Comparison of ENCODE assay signal across 8 cellular contexts in the genomic region with DNA sequence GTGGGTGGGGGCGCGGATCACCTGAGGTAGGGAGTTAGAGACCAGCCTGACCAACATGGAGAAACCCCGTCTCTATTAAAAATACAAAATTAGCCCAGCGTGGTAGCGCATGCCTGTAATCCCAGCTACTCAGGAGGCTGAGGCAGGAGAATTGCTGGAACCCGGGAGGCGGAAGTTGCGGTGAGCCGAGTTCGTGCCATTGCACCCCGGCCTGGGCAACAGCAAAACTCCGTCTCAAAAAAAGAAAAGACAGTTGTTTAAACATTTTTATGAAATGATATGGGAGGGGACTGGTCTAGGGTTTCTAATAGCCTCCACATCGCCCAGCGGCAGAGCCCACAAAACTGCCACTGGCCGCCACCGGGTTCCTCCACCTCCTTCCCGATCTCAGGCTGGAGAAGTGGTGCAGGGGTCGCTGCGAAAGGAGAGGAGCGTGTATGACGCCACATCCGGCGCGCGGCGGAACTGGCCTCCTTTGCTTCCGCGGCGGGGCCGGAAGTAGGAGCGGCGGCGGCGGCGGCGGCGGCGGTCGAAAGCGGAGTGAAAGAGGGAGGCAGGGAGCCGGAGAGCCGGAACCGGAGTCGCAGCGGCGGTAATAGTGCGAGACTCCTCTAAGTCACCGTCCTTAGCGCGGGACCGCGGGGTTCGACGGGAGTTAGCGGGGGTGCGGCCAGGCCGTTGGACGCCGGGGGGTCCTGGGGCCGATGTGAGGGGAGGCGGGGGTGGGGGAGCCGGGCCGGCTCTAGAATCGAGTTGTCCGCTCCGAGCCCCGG. TPM values are rescaled to one million over a fixed set of nuclear protein-coding genes. Genes with fewer than 3 reads are reported as not detected.
DNase-seq lines count a peak whose midpoint lies in the region; ATAC-seq and TF ChIP-seq lines count a peak whose summit lies in the region.

Gene PPP4C (plus strand): TSS at position 492 of the 773 bp plus-strand sequence. CDS start 384 bp downstream, outside the sequence.

- H3K9me3 ChIP-seq in adipocyte (ENCODE audit: control insufficient read depth, low read length) (no peaks in the 10 kb centered on the region), transverse colon (no peaks in the 10 kb centered on the region)

- H3K36me3 ChIP-seq in adipocyte (ENCODE audit: control insufficient read depth, insufficient read depth, low read length, severe bottlenecking) (peaks cover 48% of the 10 kb centered on the region), transverse colon (peaks cover 0 to 20% (median 5%) of the 10 kb centered on the region in 4 donors)

- no peak for TF ChIP-seq EP300 in transverse colon (IDR thresholded peaks at IDR 0.05; ENCODE audit: low read depth)

- H3K9ac ChIP-seq in adipocyte (ENCODE audit: low read length): peak within 1 kb of the TSS; percentile 96

- peaks cover 43% of the 10 kb centered on the region for H3K36me3 Mint-ChIP-seq in HFFc6 (ENCODE audit: low read depth)
- H3K36me3 Mint-ChIP-seq in T-cell: peaks cover 28% of the 10 kb centered on the region

- H3K27me3 ChIP-seq in adipocyte (replicated peaks; ENCODE audit: control insufficient read depth, insufficient read depth, low read length): no peaks in the 10 kb centered on the region
- H3K27me3 ChIP-seq in transverse colon: no peaks in the 10 kb centered on the region

- H3K9me3 Mint-ChIP-seq in HFFc6: no peaks in the 10 kb centered on the region; the same call in 1 of the 2 replicates
- no peaks in the 10 kb centered on the region for H3K9me3 Mint-ChIP-seq in T-cell

- TF ChIP-seq CTCF in HFFc6 (IDR thresholded peaks at IDR 0.05) (peak; percentile 34), transverse colon (IDR thresholded peaks at IDR 0.05) (peak in 2 of 5 experiments; percentile 6 to 17)

- POLR2A ChIA-PET in T-cell (lab: Charles Lee): interaction anchor here (0.6 to 1.4 kb wide), 3 partner anchors 10 to 423 kb away, joined by 3 to 6 read pairs (median 4); partner anchors contain the start of gene ALDOA (in 1 of the 2)

- peak; percentile 91 for DNase-seq in EL
- DNase-seq in HFFc6: peak; percentile 84
- peak; percentile 67 to 90 (median 84) for DNase-seq in NCI-H1417 (lab: John Stamatoyannopoulos, UW)
- peak; percentile 76 to 93 (median 88) for DNase-seq in T-cell
- peak; percentile 97 for DNase-seq in adipocyte (ENCODE audit: low read depth)
- DNase-seq in cardiac septum (ENCODE audit: low spot score): peak; percentile 96
- DNase-seq in posterior cingulate gyrus: peak; percentile 84 to 98 (median 92)
- DNase-seq in transverse colon: peak; percentile 95

- peak within 1 kb of the TSS; percentile 83 for H3K27ac Mint-ChIP-seq in HFFc6
- H3K27ac Mint-ChIP-seq in T-cell: peak within 1 kb of the TSS; percentile 91 to 92

- H3K4me1 ChIP-seq in adipocyte (ENCODE audit: control insufficient read depth, insufficient read depth, low read length): peaks cover 31% of the 10 kb centered on the region
- H3K4me1 ChIP-seq in transverse colon: peaks cover 15 to 35% (median 24%) of the 10 kb centered on the region in 4 donors

- peak within 1 kb of the TSS; percentile 91 to 95 (median 92) for H3K27ac ChIP-seq in transverse colon

- H3K4me3 Mint-ChIP-seq in HFFc6 (peak within 1 kb of the TSS; percentile 98), T-cell (peak within 1 kb of the TSS; percentile 90 to 96 (median 93))

- in situ Hi-C loops in transverse colon (cut with MboI; ENCODE audit: low pct_ligation_motif_present in 1 of 4, low pct_unique_long_range_greater_than_20kb in 1 of 4, low sequenced_read_pairs in 3 of 4): loop anchor here in 2 of 4 donors (25.0 kb wide), 2 partner anchors 337 to 562 kb away; partner anchors contain the start of gene ZNF771 (in 2 of the 2)

- H3K27me3 Mint-ChIP-seq in HFFc6 (ENCODE audit: insufficient read depth) (peaks cover 10% of the 10 kb centered on the region), T-cell (no peaks in the 10 kb centered on the region)

- WGBS in transverse colon (ENCODE audit: low coverage in 1 of 2), 2 donors: 0 to 1% methylated on average over 4 to 49 of the region's 67 CpGs

- peak; percentile 95 for TF ChIP-seq POLR2A in transverse colon (IDR thresholded peaks at IDR 0.05)

- H3K4me3 ChIP-seq in adipocyte (ENCODE audit: low read length) (peak within 1 kb of the TSS; percentile 96), transverse colon (peak within 1 kb of the TSS; percentile 87 to 98 (median 92))

- peak; percentile 86 to 95 (median 92) for ATAC-seq in T-cell (replicated peaks in 1 of 4)

- H3K4me1 Mint-ChIP-seq in HFFc6 (ENCODE audit: low read depth) (peaks cover 27% of the 10 kb centered on the region), T-cell (peaks cover 38 to 47% (median 43%) of the 10 kb centered on the region in 3 donors)

- CTCF ChIA-PET in T-cell (lab: Charles Lee): interaction anchor here in 1 of 2 donors (0.9 to 1.2 kb wide), 2 partner anchors 14 to 16 kb away, joined by 3 to 5 read pairs; partner anchors contain the start of gene TBX6

- intact Hi-C loops in cardiac septum (cut with DNase I): no loop called here
- intact Hi-C loops in posterior cingulate gyrus (cut with DNase I): no loop called here
- intact Hi-C loops in transverse colon (cut with DNase I; ENCODE audit: low total_unique reads): no loop called here

RNA-seq across cellular contexts. Expression of gene PPP4C, which starts in this region (rescaled TPM):
- 100 to 1,000 TPM; 111 to 135 (median 123) TPM for total RNA-seq in HFFc6 (2021; fragmentation: NEBNext Ultra II Directional; extraction: Animal tissue kit (Norgen Biotek cat#: 25700))
- total RNA-seq in T-cell: 100 to 1,000 TPM in 2 of 5 donors, 10 to 100 TPM in 3; 71.2 to 110 (median 97.9) TPM
- 44.1 TPM for total RNA-seq in cardiac septum
- 10 to 100 TPM; 17.7 to 92.3 (median 74.3) TPM for total RNA-seq in transverse colon

Comparison
In these comparisons a context has a peak if more than half of its experiments do, and no peak if none do; other contexts are left out.
1. Peak in every context shown above with its lines: DNase-seq, ATAC-seq, H3K4me3 ChIP-seq and H3K27ac ChIP-seq.